Comparison of ENCODE assay signal across 17 cellular contexts in genomic region chr5:45262061-45262590, GRCh38.
"Had no signal": no experiment of that assay in that cellular context is flagged by ENCODE, and none has a peak within 500 bp of the region (broad histone marks: within the 10 kb centered on the region; RNA-seq: fewer than 3 reads in every experiment).

No MANE protein-coding gene starts in this region.

- H3K4me3 Mint-ChIP-seq: activated CD4-positive, alpha-beta T cell treated with anti-CD3 and anti-CD28 coated beads for 36 hours; activated CD8-positive, alpha-beta T cell treated with anti-CD3 and anti-CD28 coated beads for 36 hours; activated naive CD8-positive, alpha-beta T cell treated with anti-CD3 and anti-CD28 coated beads, Interleukin-2, amount 10 ng/mL, durations not matched to agents 7 days and 5 days; activated T-cell treated with anti-CD3 and anti-CD28 coated beads, Interleukin-2, amount 50 U/mL, for 72 hours; stimulated activated naive B cell treated with anti-CD40 and anti-IgM and Interleukin-4, amounts not matched to agents 10 μg/mL and 1 μg/mL and 100 μg/mL, for 72 hours had no signal

- ATAC-seq: activated CD4-positive, alpha-beta T cell treated with anti-CD3 and anti-CD28 coated beads for 36 hours; activated CD8-positive, alpha-beta T cell treated with anti-CD3 and anti-CD28 coated beads for 36 hours; activated T-cell treated with anti-CD3 and anti-CD28 coated beads, Interleukin-2, amount 50 U/mL, for 72 hours; stimulated activated naive B cell treated with anti-CD40 and anti-IgM and Interleukin-4, amounts not matched to agents 10 μg/mL and 1 μg/mL and 100 μg/mL, for 72 hours had no signal

- H3K27ac Mint-ChIP-seq: activated CD4-positive, alpha-beta T cell treated with anti-CD3 and anti-CD28 coated beads for 36 hours; activated CD8-positive, alpha-beta T cell treated with anti-CD3 and anti-CD28 coated beads for 36 hours; activated naive CD8-positive, alpha-beta T cell treated with anti-CD3 and anti-CD28 coated beads, Interleukin-2, amount 10 ng/mL, durations not matched to agents 7 days and 5 days; activated T-cell treated with anti-CD3 and anti-CD28 coated beads, Interleukin-2, amount 50 U/mL, for 72 hours; stimulated activated naive B cell treated with anti-CD40 and anti-IgM and Interleukin-4, amounts not matched to agents 10 μg/mL and 1 μg/mL and 100 μg/mL, for 72 hours had no signal

- DNase-seq: activated CD4-positive, alpha-beta T cell treated with anti-CD3 and anti-CD28 coated beads for 36 hours; activated CD8-positive, alpha-beta memory T cell treated with anti-CD3 and anti-CD28 coated beads, Interleukin-2, amount 50 U/mL, for 4 hours; activated CD8-positive, alpha-beta T cell treated with anti-CD3 and anti-CD28 coated beads for 36 hours; activated gamma-delta T cell treated with Interleukin-2 at 50 U/mL for 16 hours; activated naive CD8-positive, alpha-beta T cell treated with anti-CD3 and anti-CD28 coated beads, Interleukin-2, amount 10 ng/mL, durations not matched to agents 7 days and 5 days; activated T-cell treated with anti-CD3 and anti-CD28 coated beads, Interleukin-2, amount 50 U/mL, for 72 hours; anterior cingulate cortex; esophagus squamous epithelium; foreskin fibroblast; islet precursor cell; left ventricle myocardium inferior; mesendoderm; stimulated activated naive B cell treated with anti-CD40 and anti-IgM and Interleukin-4, amounts not matched to agents 10 μg/mL and 1 μg/mL and 100 μg/mL, for 72 hours; SW 1271 had no signal

- H3K27ac ChIP-seq: esophagus squamous epithelium, left ventricle myocardium inferior, neutrophil, upper lobe of left lung had no signal

- H3K9me3 ChIP-seq: esophagus squamous epithelium, left ventricle myocardium inferior, neutrophil, upper lobe of left lung had no signal

- H3K36me3 Mint-ChIP-seq: activated naive CD8-positive, alpha-beta T cell treated with anti-CD3 and anti-CD28 coated beads, Interleukin-2, amount 10 ng/mL, durations not matched to agents 7 days and 5 days; stimulated activated naive B cell treated with anti-CD40 and anti-IgM and Interleukin-4, amounts not matched to agents 10 μg/mL and 1 μg/mL and 100 μg/mL, for 72 hours had no signal

- H3K4me1 ChIP-seq: esophagus squamous epithelium, left ventricle myocardium inferior, upper lobe of left lung had no signal

- H3K4me3 ChIP-seq: esophagus squamous epithelium, left ventricle myocardium inferior, smooth muscle cell, upper lobe of left lung had no signal

- H3K4me1 Mint-ChIP-seq: activated CD4-positive, alpha-beta T cell treated with anti-CD3 and anti-CD28 coated beads for 36 hours; activated naive CD8-positive, alpha-beta T cell treated with anti-CD3 and anti-CD28 coated beads, Interleukin-2, amount 10 ng/mL, durations not matched to agents 7 days and 5 days; stimulated activated naive B cell treated with anti-CD40 and anti-IgM and Interleukin-4, amounts not matched to agents 10 μg/mL and 1 μg/mL and 100 μg/mL, for 72 hours had no signal

- H3K4me2 ChIP-seq: smooth muscle cell had no signal

- H3K36me3 ChIP-seq: esophagus squamous epithelium, left ventricle myocardium inferior, neutrophil, upper lobe of left lung had no signal

- H3K27me3 Mint-ChIP-seq: activated CD4-positive, alpha-beta T cell treated with anti-CD3 and anti-CD28 coated beads for 36 hours; activated CD8-positive, alpha-beta T cell treated with anti-CD3 and anti-CD28 coated beads for 36 hours; activated naive CD8-positive, alpha-beta T cell treated with anti-CD3 and anti-CD28 coated beads, Interleukin-2, amount 10 ng/mL, durations not matched to agents 7 days and 5 days; stimulated activated naive B cell treated with anti-CD40 and anti-IgM and Interleukin-4, amounts not matched to agents 10 μg/mL and 1 μg/mL and 100 μg/mL, for 72 hours had no signal

- H3K27me3 ChIP-seq: esophagus squamous epithelium, neutrophil, upper lobe of left lung had no signal
